ENCODE assay signal across 8 cellular contexts in genomic region chr14:21454843-21455550, GRCh38.
DNase-seq lines count a peak whose midpoint lies in the region; ATAC-seq, FAIRE-seq and TF ChIP-seq lines count a peak whose summit lies in the region.

No MANE protein-coding gene starts in this region.

- H3K4me3 ChIP-seq in choroid plexus epithelial cell (ENCODE audit: low read depth, low read length): peak overlapping the region; percentile 94
- H3K4me3 ChIP-seq in mucosa of stomach (ENCODE audit: low read length): peak overlapping the region; percentile 90

- H3K4me1 ChIP-seq in mucosa of stomach (ENCODE audit: control insufficient read depth, insufficient read depth, low read length): peaks cover 17% of the 10 kb centered on the region

- H3K27me3 ChIP-seq in mucosa of stomach (ENCODE audit: control insufficient read depth, insufficient read depth, low read length): no peaks in the 10 kb centered on the region

- DNase-seq in EH (ENCODE audit: low read depth) (peak; percentile 11), NCI-H510A treated with DMSO at 0.1 percent for 48 hours (lab: John Stamatoyannopoulos, UW) (peak; percentile 19), choroid plexus epithelial cell (ENCODE audit: low read depth) (peak; percentile 16), D721Med (ENCODE audit: insufficient read length, low spot score) (no peak)
- no peak for DNase-seq in stimulated activated CD4-positive, alpha-beta T cell treated with anti-CD3 and anti-CD28 coated beads, Interleukin-4, amount 100 ng/mL, for 4 hours

- H3K9me3 ChIP-seq in mucosa of stomach (ENCODE audit: control insufficient read depth, low read length): no peaks in the 10 kb centered on the region

- no peaks in the 10 kb centered on the region for H3K36me3 ChIP-seq in mucosa of stomach (ENCODE audit: control insufficient read depth, insufficient read depth, low read length)

- H3K9ac ChIP-seq in mucosa of stomach (ENCODE audit: low read length): peak overlapping the region; percentile 85

- no peak for ATAC-seq in HG03108 (IDR thresholded peaks at IDR 0.05; ENCODE audit: unreplicated experiment)
- ATAC-seq in GM18873 (IDR thresholded peaks at IDR 0.05; ENCODE audit: low FRiP score, unreplicated experiment): no peak

- TF ChIP-seq CTCF in choroid plexus epithelial cell (conservative IDR thresholded peaks at IDR 0.05; ENCODE audit: low read depth, low read length): no peak
- TF ChIP-seq CTCF in D721Med (IDR thresholded peaks at IDR 0.05; ENCODE audit: insufficient read depth, missing control alignments): no peak

- no peak for FAIRE-seq in D721Med (lab: Jason Lieb, UNC)

Comparison
In these comparisons a context has a peak if more than half of its experiments do, and no peak if none do; other contexts are left out.
1. DNase-seq: peak in EH (single experiment), NCI-H510A treated with DMSO at 0.1 percent for 48 hours (single experiment) and choroid plexus epithelial cell (single experiment); none in D721Med (single experiment) and stimulated activated CD4-positive, alpha-beta T cell treated with anti-CD3 and anti-CD28 coated beads, Interleukin-4, amount 100 ng/mL, for 4 hours (0 of 2).